ENCODE assay signal across 9 cellular contexts in the genomic region with DNA sequence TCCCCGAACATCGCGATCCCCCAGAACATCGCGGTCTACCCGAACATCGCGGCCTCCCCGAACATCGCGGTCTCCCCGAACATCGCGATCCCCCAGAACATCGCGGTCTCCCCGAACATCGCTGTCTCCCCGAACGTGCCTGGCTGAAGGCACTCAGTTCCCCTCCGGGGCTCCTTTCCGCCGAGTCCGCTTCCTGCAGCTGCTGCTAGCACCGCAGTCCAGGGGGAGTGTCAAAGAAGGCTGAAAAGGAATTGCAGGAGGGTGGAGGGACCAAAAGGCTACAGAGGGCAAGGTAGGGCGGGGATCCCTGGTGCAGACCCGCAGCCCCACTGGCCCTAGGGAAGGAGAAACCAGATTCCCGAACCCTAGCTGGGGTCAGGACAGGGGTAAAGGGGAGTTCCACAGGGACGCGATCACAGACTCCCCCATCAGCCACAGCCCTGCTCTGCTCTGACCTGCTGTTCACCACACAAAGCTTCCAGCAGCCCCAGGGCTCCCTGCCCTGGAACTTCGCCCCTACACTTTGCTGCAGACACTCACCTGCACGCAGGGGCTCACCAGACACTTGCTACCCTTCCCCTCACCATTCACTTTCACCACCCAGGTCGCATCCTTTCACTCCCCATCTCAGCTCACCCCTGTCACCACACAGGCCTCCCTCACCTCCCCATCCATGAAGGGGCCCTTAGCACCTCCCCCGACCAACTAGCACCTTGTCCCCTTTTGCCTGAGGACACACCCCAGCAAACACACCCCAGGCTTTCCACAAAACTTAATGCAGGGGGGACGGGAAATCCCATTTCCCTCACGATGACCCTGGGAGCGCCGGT. TPM values are rescaled to one million over a fixed set of nuclear protein-coding genes. Genes with fewer than 3 reads are reported as not detected.
DNase-seq lines count a peak whose midpoint lies in the region; ATAC-seq and TF ChIP-seq lines count a peak whose summit lies in the region.
"Had no signal": no experiment of that assay in that cellular context is flagged by ENCODE, and none has a peak within 500 bp of the region (broad histone marks: within the 10 kb centered on the region; RNA-seq: fewer than 3 reads in every experiment).

No MANE protein-coding gene starts in this region.

- ATAC-seq in activated CD8-positive, alpha-beta T cell treated with anti-CD3 and anti-CD28 coated beads, Interleukin-2, amount 10 ng/mL, durations not matched to agents 7 days and 5 days: no peak
- ATAC-seq in HG03571 (IDR thresholded peaks at IDR 0.05; ENCODE audit: unreplicated experiment): no peak
- ATAC-seq in GM21619 (IDR thresholded peaks at IDR 0.05; ENCODE audit: unreplicated experiment): no peak

- POLR2A ChIA-PET in activated CD8-positive, alpha-beta T cell treated with anti-CD3 and anti-CD28 coated beads, Interleukin-2, amount 10 ng/mL, durations not matched to agents 7 days and 5 days (lab: Charles Lee): no interaction called here

- peaks cover 7% of the 10 kb centered on the region for H3K36me3 Mint-ChIP-seq in activated CD8-positive, alpha-beta T cell treated with anti-CD3 and anti-CD28 coated beads, Interleukin-2, amount 10 ng/mL, durations not matched to agents 7 days and 5 days (ENCODE audit: low read depth)
- H3K36me3 Mint-ChIP-seq in glutamatergic neuron (ENCODE audit: unreplicated experiment): peaks cover 27% of the 10 kb centered on the region

- CTCF ChIA-PET in activated CD8-positive, alpha-beta T cell treated with anti-CD3 and anti-CD28 coated beads, Interleukin-2, amount 10 ng/mL, durations not matched to agents 7 days and 5 days (lab: Charles Lee): no interaction called here

- no peaks in the 10 kb centered on the region for H3K9me3 Mint-ChIP-seq in activated CD8-positive, alpha-beta T cell treated with anti-CD3 and anti-CD28 coated beads, Interleukin-2, amount 10 ng/mL, durations not matched to agents 7 days and 5 days (ENCODE audit: insufficient read depth)
- peaks cover 11% of the 10 kb centered on the region for H3K9me3 Mint-ChIP-seq in glutamatergic neuron (ENCODE audit: unreplicated experiment)

- H3K4me3 Mint-ChIP-seq in activated CD8-positive, alpha-beta T cell treated with anti-CD3 and anti-CD28 coated beads, Interleukin-2, amount 10 ng/mL, durations not matched to agents 7 days and 5 days: peak overlapping the region; percentile 85
- peak overlapping the region; percentile 99 for H3K4me3 Mint-ChIP-seq in glutamatergic neuron (ENCODE audit: unreplicated experiment)

- DNase-seq in GM20000 (ENCODE audit: low spot score) (peak; percentile 47), glutamatergic neuron (peak; percentile 57), Ammon's horn (ENCODE audit: low spot score) (no peak), HK-2 (ENCODE audit: unreplicated experiment) (no peak)
- peak; percentile 37 for DNase-seq in activated CD8-positive, alpha-beta T cell treated with anti-CD3 and anti-CD28 coated beads, Interleukin-2, amount 10 ng/mL, durations not matched to agents 7 days and 5 days

- peak overlapping the region; percentile 88 for H3K27ac Mint-ChIP-seq in activated CD8-positive, alpha-beta T cell treated with anti-CD3 and anti-CD28 coated beads, Interleukin-2, amount 10 ng/mL, durations not matched to agents 7 days and 5 days
- H3K27ac Mint-ChIP-seq in glutamatergic neuron (ENCODE audit: unreplicated experiment): peak overlapping the region; percentile 70

- H3K4me3 ChIP-seq in skin epidermis: peak overlapping the region; percentile 20 to 43 (median 33)

- H3K27me3 Mint-ChIP-seq in activated CD8-positive, alpha-beta T cell treated with anti-CD3 and anti-CD28 coated beads, Interleukin-2, amount 10 ng/mL, durations not matched to agents 7 days and 5 days (ENCODE audit: low read depth): peaks cover 70% of the 10 kb centered on the region
- H3K27me3 Mint-ChIP-seq in glutamatergic neuron (ENCODE audit: unreplicated experiment): peaks cover 43% of the 10 kb centered on the region

- H3K27ac ChIP-seq in skin epidermis: no peak overlapping the region

- TF ChIP-seq CTCF in GM20000 (IDR thresholded peaks at IDR 0.05; ENCODE audit: extremely low read depth, missing control alignments): no peak
- no peak for TF ChIP-seq CTCF in glutamatergic neuron (IDR thresholded peaks at IDR 0.05; ENCODE audit: partially characterized antibody, unreplicated experiment)

- H3K4me1 Mint-ChIP-seq in activated CD8-positive, alpha-beta T cell treated with anti-CD3 and anti-CD28 coated beads, Interleukin-2, amount 10 ng/mL, durations not matched to agents 7 days and 5 days (ENCODE audit: low read depth): peaks cover 31% of the 10 kb centered on the region
- peaks cover 3% of the 10 kb centered on the region for H3K4me1 Mint-ChIP-seq in glutamatergic neuron (ENCODE audit: low read depth, unreplicated experiment)

RNA-seq across cellular contexts. Expression of a gene that starts 1.7 kb away (rescaled TPM):
- under 1 TPM; 0.65 to 0.71 TPM for total RNA-seq in activated CD8-positive, alpha-beta T cell treated with anti-CD3 and anti-CD28 coated beads, Interleukin-2, amount 10 ng/mL, durations not matched to agents 7 days and 5 days
- total RNA-seq in glutamatergic neuron (ENCODE audit: unreplicated experiment): 9.3 TPM

RNA-seq across cellular contexts. Expression of a gene that starts 23.6 kb away (rescaled TPM):
- total RNA-seq in activated CD8-positive, alpha-beta T cell treated with anti-CD3 and anti-CD28 coated beads, Interleukin-2, amount 10 ng/mL, durations not matched to agents 7 days and 5 days: under 1 TPM; 0.40 to 0.60 TPM
- 5.4 TPM for total RNA-seq in glutamatergic neuron (ENCODE audit: unreplicated experiment)

RNA-seq across cellular contexts. Expression of a gene that starts 42.5 kb away (rescaled TPM):
- not detected for total RNA-seq in activated CD8-positive, alpha-beta T cell treated with anti-CD3 and anti-CD28 coated beads, Interleukin-2, amount 10 ng/mL, durations not matched to agents 7 days and 5 days
- total RNA-seq in glutamatergic neuron (ENCODE audit: unreplicated experiment): not detected
- total RNA-seq: activated CD8-positive, alpha-beta memory T cell treated with anti-CD3 and anti-CD28 coated beads for 36 hours had no signal

RNA-seq across cellular contexts. Expression of a gene that starts 59.9 kb away (rescaled TPM):
- not detected for total RNA-seq in activated CD8-positive, alpha-beta T cell treated with anti-CD3 and anti-CD28 coated beads, Interleukin-2, amount 10 ng/mL, durations not matched to agents 7 days and 5 days
- total RNA-seq in glutamatergic neuron (ENCODE audit: unreplicated experiment): not detected
- total RNA-seq: activated CD8-positive, alpha-beta memory T cell treated with anti-CD3 and anti-CD28 coated beads for 36 hours had no signal

Comparison
In these comparisons a context has a peak if more than half of its experiments do, and no peak if none do; other contexts are left out.
1. DNase-seq: peak in GM20000 (single experiment), activated CD8-positive, alpha-beta T cell treated with anti-CD3 and anti-CD28 coated beads, Interleukin-2, amount 10 ng/mL, durations not matched to agents 7 days and 5 days (single experiment) and glutamatergic neuron (single experiment); none in Ammon's horn (single experiment) and HK-2 (single experiment).